Comparison of ENCODE assay signal across 18 cellular contexts in the genomic region with DNA sequence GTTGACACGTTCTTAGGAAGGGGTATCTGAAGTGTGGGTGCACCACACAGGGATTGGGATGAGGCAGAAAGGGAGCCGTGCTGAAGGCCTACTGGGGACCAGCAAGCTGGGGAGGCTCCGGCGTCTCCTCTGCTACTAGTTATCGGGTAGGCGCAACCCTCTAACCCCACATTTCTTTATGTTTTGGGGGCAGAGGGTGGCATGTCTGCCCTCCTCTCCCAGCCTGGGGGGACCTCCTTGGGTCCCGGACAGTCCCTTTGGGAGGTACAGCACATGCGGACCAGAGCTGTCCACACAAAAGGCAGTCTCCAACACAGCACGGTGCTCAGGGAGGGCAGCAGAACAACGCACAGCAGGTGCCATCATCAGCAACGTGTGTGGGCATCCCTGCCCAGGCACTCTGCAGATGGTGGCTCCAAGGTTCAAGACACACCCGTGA. TPM values are rescaled to one million over a fixed set of nuclear protein-coding genes. Genes with fewer than 3 reads are reported as not detected.
DNase-seq lines count a peak whose midpoint lies in the region; ATAC-seq and TF ChIP-seq lines count a peak whose summit lies in the region.
"Had no signal": no experiment of that assay in that cellular context is flagged by ENCODE, and none has a peak within 500 bp of the region (broad histone marks: within the 10 kb centered on the region; RNA-seq: fewer than 3 reads in every experiment).

No MANE protein-coding gene starts in this region.

- DNase-seq in activated naive CD4-positive, alpha-beta T cell treated with anti-CD3 and anti-CD28 coated beads for 36 hours: peak; percentile 2
- DNase-seq in activated naive CD4-positive, alpha-beta T cell (lab: John Stamatoyannopoulos, UW): no peak
- DNase-seq in activated B cell treated with CpG ODN at 0.5 μM for 24 hours (peak; percentile 10), natural killer cell (peak; percentile 3), stomach (peak; percentile 20)
- no peak for DNase-seq in stimulated activated CD4-positive, alpha-beta T cell treated with anti-CD3 and anti-CD28 coated beads, Interleukin-1b, Interleukin-23, amount 100 ng/mL, for 48 hours
- DNase-seq: activated CD4-positive, alpha-beta T cell treated with anti-CD3 and anti-CD28 coated beads, Interleukin-2, amount 10 ng/mL, durations not matched to agents 24 days and 14 days; brain microvascular endothelial cell; NCI-H2171; NCI-H526; retina had no signal

- no peaks in the 10 kb centered on the region for H3K9me3 ChIP-seq in stomach
- H3K9me3 ChIP-seq: thyroid gland had no signal

- CTCF ChIA-PET in activated naive CD4-positive, alpha-beta T cell treated with anti-CD3 and anti-CD28 coated beads for 36 hours (lab: Charles Lee): no interaction called here
- CTCF ChIA-PET in activated B cell treated with CpG ODN at 0.5 μM for 24 hours (lab: Charles Lee): no interaction called here

- WGBS in stomach, 5 donors: 88 to 95% (median 93%) methylated on average over 8 to 12 of the region's 12 CpGs

- no peak overlapping the region for H3K4me3 Mint-ChIP-seq in activated naive CD4-positive, alpha-beta T cell treated with anti-CD3 and anti-CD28 coated beads for 36 hours
- H3K4me3 Mint-ChIP-seq in activated B cell treated with CpG ODN at 0.5 μM for 24 hours (no peak overlapping the region), natural killer cell (no peak overlapping the region)
- H3K4me3 Mint-ChIP-seq: activated CD4-positive, alpha-beta T cell treated with anti-CD3 and anti-CD28 coated beads, Interleukin-2, amount 10 ng/mL, durations not matched to agents 24 days and 14 days; activated naive CD8-positive, alpha-beta T cell; CD14-positive monocyte had no signal

- no peak overlapping the region for H3K27ac ChIP-seq in stomach
- H3K27ac ChIP-seq: brain microvascular endothelial cell, coronary artery, thyroid gland had no signal

- H3K36me3 Mint-ChIP-seq in activated naive CD4-positive, alpha-beta T cell treated with anti-CD3 and anti-CD28 coated beads for 36 hours (ENCODE audit: low read depth): peaks cover 37% of the 10 kb centered on the region
- H3K36me3 Mint-ChIP-seq in activated B cell treated with CpG ODN at 0.5 μM for 24 hours (ENCODE audit: low read depth) (peaks cover 99% of the 10 kb centered on the region), natural killer cell (no peaks in the 10 kb centered on the region)
- H3K36me3 Mint-ChIP-seq: activated naive CD8-positive, alpha-beta T cell had no signal

- no peaks in the 10 kb centered on the region for H3K9me3 Mint-ChIP-seq in activated naive CD4-positive, alpha-beta T cell treated with anti-CD3 and anti-CD28 coated beads for 36 hours
- H3K9me3 Mint-ChIP-seq in activated B cell treated with CpG ODN at 0.5 μM for 24 hours (no peaks in the 10 kb centered on the region), natural killer cell (no peaks in the 10 kb centered on the region)
- H3K9me3 Mint-ChIP-seq: activated CD4-positive, alpha-beta T cell treated with anti-CD3 and anti-CD28 coated beads, Interleukin-2, amount 10 ng/mL, durations not matched to agents 24 days and 14 days; CD14-positive monocyte had no signal

- ATAC-seq in activated B cell treated with CpG ODN at 0.5 μM for 24 hours (ENCODE audit: low read depth) (no peak), natural killer cell (no peak), HG02588 (IDR thresholded peaks at IDR 0.05; ENCODE audit: unreplicated experiment) (no peak), GM18867 (IDR thresholded peaks at IDR 0.05; ENCODE audit: unreplicated experiment) (no peak)
- ATAC-seq: HepG2 had no signal

- H3K4me1 ChIP-seq in stomach: peaks cover 5 to 43% (median 9%) of the 10 kb centered on the region in 4 donors

- TF ChIP-seq EP300 in stomach (IDR thresholded peaks at IDR 0.05): no peak

- no peak for TF ChIP-seq CTCF in activated B cell treated with CpG ODN at 0.5 μM for 24 hours (IDR thresholded peaks at IDR 0.05)
- TF ChIP-seq CTCF in natural killer cell (IDR thresholded peaks at IDR 0.05): no peak
- no peak for TF ChIP-seq CTCF in stomach (IDR thresholded peaks at IDR 0.05)

- no peaks in the 10 kb centered on the region for H3K27me3 ChIP-seq in stomach
- H3K27me3 ChIP-seq: brain microvascular endothelial cell, thyroid gland had no signal

- TF ChIP-seq POLR2A in stomach (IDR thresholded peaks at IDR 0.05): no peak

- no peaks in the 10 kb centered on the region for H3K4me1 Mint-ChIP-seq in activated naive CD4-positive, alpha-beta T cell treated with anti-CD3 and anti-CD28 coated beads for 36 hours (ENCODE audit: low read depth)
- H3K4me1 Mint-ChIP-seq in activated B cell treated with CpG ODN at 0.5 μM for 24 hours: no peaks in the 10 kb centered on the region
- peaks cover 0 to 27% of the 10 kb centered on the region in 2 donors for H3K4me1 Mint-ChIP-seq in natural killer cell

- H3K4me3 ChIP-seq in stomach: no peak overlapping the region
- H3K4me3 ChIP-seq: coronary artery, thyroid gland had no signal

- no peak overlapping the region for H3K27ac Mint-ChIP-seq in activated naive CD4-positive, alpha-beta T cell treated with anti-CD3 and anti-CD28 coated beads for 36 hours
- no peak overlapping the region for H3K27ac Mint-ChIP-seq in activated B cell treated with CpG ODN at 0.5 μM for 24 hours
- no peak overlapping the region for H3K27ac Mint-ChIP-seq in natural killer cell
- H3K27ac Mint-ChIP-seq: activated CD4-positive, alpha-beta T cell treated with anti-CD3 and anti-CD28 coated beads, Interleukin-2, amount 10 ng/mL, durations not matched to agents 24 days and 14 days; activated naive CD8-positive, alpha-beta T cell had no signal

- no peaks in the 10 kb centered on the region for H3K27me3 Mint-ChIP-seq in activated naive CD4-positive, alpha-beta T cell treated with anti-CD3 and anti-CD28 coated beads for 36 hours (ENCODE audit: low read depth)
- H3K27me3 Mint-ChIP-seq in activated B cell treated with CpG ODN at 0.5 μM for 24 hours (no peaks in the 10 kb centered on the region), natural killer cell (ENCODE audit: low read depth in 2 of 2) (no peaks in the 10 kb centered on the region)
- H3K27me3 Mint-ChIP-seq: activated CD4-positive, alpha-beta T cell treated with anti-CD3 and anti-CD28 coated beads, Interleukin-2, amount 10 ng/mL, durations not matched to agents 24 days and 14 days; activated naive CD8-positive, alpha-beta T cell had no signal

- peaks cover 100% of the 10 kb centered on the region in 4 donors for H3K36me3 ChIP-seq in stomach

- intact Hi-C loops in activated naive CD4-positive, alpha-beta T cell treated with anti-CD3 and anti-CD28 coated beads for 36 hours (cut with micrococcal nuclease): no loop called here
- intact Hi-C loops in activated B cell treated with CpG ODN at 0.5 μM for 24 hours (cut with micrococcal nuclease) (no loop called here), natural killer cell (cut with micrococcal nuclease) (no loop called here), stomach (cut with DNase I; ENCODE audit: low total_unique reads) (no loop called here)

- POLR2A ChIA-PET in activated B cell treated with CpG ODN at 0.5 μM for 24 hours (lab: Charles Lee): no interaction called here

RNA-seq across cellular contexts. Expression of a gene that starts 33.2 kb away (rescaled TPM):
- total RNA-seq in activated naive CD4-positive, alpha-beta T cell treated with anti-CD3 and anti-CD28 coated beads for 36 hours: 100 to 1,000 TPM; 271 to 295 TPM
- total RNA-seq in activated B cell treated with CpG ODN at 0.5 μM for 24 hours (337 and 348 TPM in 2 replicates), natural killer cell (100 to 1,000 TPM; 411 to 477 (median 468) TPM), stomach (100 to 1,000 TPM in 3 of 5 donors, 10 to 100 TPM in 2; 52.4 to 167 (median 104) TPM)
- polyA plus RNA-seq in stomach: 100 to 1,000 TPM in 2 of 3 donors, 10 to 100 TPM in 1; 91.2 to 145 (median 115) TPM

Comparison
In these comparisons a context has a peak if more than half of its experiments do, and no peak if none do; other contexts are left out.
1. DNase-seq: peak in activated naive CD4-positive, alpha-beta T cell treated with anti-CD3 and anti-CD28 coated beads for 36 hours (single experiment), activated B cell treated with CpG ODN at 0.5 μM for 24 hours (single experiment), natural killer cell (single experiment) and stomach (single experiment); none in activated naive CD4-positive, alpha-beta T cell (0 of 4) and stimulated activated CD4-positive, alpha-beta T cell treated with anti-CD3 and anti-CD28 coated beads, Interleukin-1b, Interleukin-23, amount 100 ng/mL, for 48 hours (single experiment).